Comparison of ENCODE assay signal across 27 cellular contexts in the genomic region with DNA sequence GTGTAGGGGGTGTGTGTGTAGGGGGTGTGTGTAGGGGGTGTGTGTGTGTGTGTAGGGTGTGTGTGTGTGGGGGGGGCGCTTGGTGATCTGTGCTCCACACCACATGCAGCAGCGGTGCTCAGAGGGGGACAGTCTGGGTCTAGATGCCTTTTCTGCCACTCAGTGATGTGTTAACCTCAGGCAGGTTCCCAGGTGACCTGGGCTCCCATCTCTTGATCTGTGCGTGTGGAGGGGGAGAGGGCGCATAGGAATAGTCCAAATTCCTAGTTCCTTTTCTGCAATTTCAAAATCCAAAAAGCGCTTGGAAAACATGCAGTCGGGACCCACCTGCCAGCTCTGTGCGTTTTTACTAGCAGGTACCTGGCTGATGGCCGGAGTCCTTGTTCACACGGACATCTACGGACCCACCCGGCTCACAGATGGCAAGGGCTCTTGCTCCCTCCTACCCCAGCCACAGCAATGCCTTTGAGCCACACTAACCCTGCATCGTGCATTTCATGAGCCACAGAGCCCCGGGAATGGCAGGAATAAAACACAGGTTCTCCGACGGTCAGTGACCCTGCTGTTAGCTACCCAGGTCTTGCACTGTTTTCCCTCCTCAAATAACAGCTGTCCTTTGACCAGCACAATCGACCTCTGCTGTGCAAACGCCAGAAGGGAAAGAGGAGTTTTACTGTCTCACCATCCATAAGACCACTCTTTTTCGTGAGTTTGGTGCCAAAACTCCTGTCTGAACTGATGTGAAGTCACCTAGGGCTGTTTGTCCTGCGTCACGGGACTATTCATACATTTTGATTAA.
"Had no signal": no experiment of that assay in that cellular context is flagged by ENCODE, and none has a peak within 500 bp of the region (broad histone marks: within the 10 kb centered on the region; RNA-seq: fewer than 3 reads in every experiment).

No MANE protein-coding gene starts in this region.

- FAIRE-seq: endometrium, islet of Langerhans had no signal

- H3K9me3 ChIP-seq: esophagus squamous epithelium, heart right ventricle, left ventricle myocardium inferior, lower lobe of right lung, neutrophil, prostate gland, right atrium auricular region, sigmoid colon, stomach, thyroid gland had no signal

- H3K4me3 ChIP-seq: esophagus squamous epithelium, heart right ventricle, left ventricle myocardium inferior, lower lobe of right lung, prostate gland, right atrium auricular region, sigmoid colon, stomach, thyroid gland had no signal

- H3K27ac ChIP-seq: esophagus squamous epithelium, heart right ventricle, left ventricle myocardium inferior, lower lobe of right lung, neutrophil, parathyroid adenoma, prostate gland, right atrium auricular region, sigmoid colon, stomach, thyroid gland had no signal

- H3K9me3 Mint-ChIP-seq: effector memory CD8-positive, alpha-beta T cell; nephron progenitor cell; stimulated activated effector memory CD8-positive, alpha-beta T cell treated with anti-CD3 and anti-CD28 coated beads, Interleukin-12 subunit alpha, Interleukin-12 subunit beta, amount 100 ng/mL, for 72 hours had no signal

- H3K9ac ChIP-seq: parathyroid adenoma had no signal

- H3K4me3 Mint-ChIP-seq: effector memory CD8-positive, alpha-beta T cell; naive thymus-derived CD8-positive, alpha-beta T cell; nephron progenitor cell; stimulated activated effector memory CD8-positive, alpha-beta T cell treated with anti-CD3 and anti-CD28 coated beads, Interleukin-12 subunit alpha, Interleukin-12 subunit beta, amount 100 ng/mL, for 72 hours had no signal

- H3K27me3 ChIP-seq: neutrophil, thyroid gland had no signal

- H3K79me2 ChIP-seq: parathyroid adenoma had no signal

- H3K4me1 ChIP-seq: esophagus squamous epithelium, heart right ventricle, left ventricle myocardium inferior, lower lobe of right lung, parathyroid adenoma, prostate gland, right atrium auricular region, sigmoid colon had no signal

- H2AFZ ChIP-seq: parathyroid adenoma had no signal

- H3K36me3 ChIP-seq: esophagus squamous epithelium, heart right ventricle, left ventricle myocardium inferior, lower lobe of right lung, prostate gland, right atrium auricular region, sigmoid colon, stomach, thyroid gland had no signal

- H3K27ac Mint-ChIP-seq: effector memory CD8-positive, alpha-beta T cell; nephron progenitor cell; stimulated activated effector memory CD8-positive, alpha-beta T cell treated with anti-CD3 and anti-CD28 coated beads, Interleukin-12 subunit alpha, Interleukin-12 subunit beta, amount 100 ng/mL, for 72 hours had no signal

- DNase-seq: cortex of kidney; effector memory CD8-positive, alpha-beta T cell; erythroblast; esophagus squamous epithelium; foreskin melanocyte; glutamatergic neuron; heart right ventricle; hippocampal formation; left cardiac atrium; left ventricle myocardium inferior; lower lobe of right lung; naive thymus-derived CD8-positive, alpha-beta T cell; nephron progenitor cell; sigmoid colon; stimulated activated CD4-positive, alpha-beta T cell treated with anti-CD3 and anti-CD28 coated beads, Interleukin-2, amount 100 ng/mL, for 24 hours; stimulated activated CD4-positive, alpha-beta T cell treated with anti-CD3 and anti-CD28 coated beads, Interleukin-4, amount 100 ng/mL, for 24 hours; stimulated activated naive CD4-positive, alpha-beta T cell treated with Interleukin-2 at 50 U/mL for 16 hours; stomach; thyroid gland; trophoblast cell had no signal

- ATAC-seq: effector memory CD8-positive, alpha-beta T cell; heart right ventricle; left cardiac atrium; lower lobe of right lung; naive thymus-derived CD8-positive, alpha-beta T cell; stimulated activated effector memory CD8-positive, alpha-beta T cell treated with anti-CD3 and anti-CD28 coated beads, Interleukin-12 subunit alpha, Interleukin-12 subunit beta, amount 100 ng/mL, for 72 hours had no signal

- H3K36me3 Mint-ChIP-seq: naive thymus-derived CD8-positive, alpha-beta T cell had no signal
